Comparison of ENCODE assay signal across 8 cellular contexts in the genomic region with DNA sequence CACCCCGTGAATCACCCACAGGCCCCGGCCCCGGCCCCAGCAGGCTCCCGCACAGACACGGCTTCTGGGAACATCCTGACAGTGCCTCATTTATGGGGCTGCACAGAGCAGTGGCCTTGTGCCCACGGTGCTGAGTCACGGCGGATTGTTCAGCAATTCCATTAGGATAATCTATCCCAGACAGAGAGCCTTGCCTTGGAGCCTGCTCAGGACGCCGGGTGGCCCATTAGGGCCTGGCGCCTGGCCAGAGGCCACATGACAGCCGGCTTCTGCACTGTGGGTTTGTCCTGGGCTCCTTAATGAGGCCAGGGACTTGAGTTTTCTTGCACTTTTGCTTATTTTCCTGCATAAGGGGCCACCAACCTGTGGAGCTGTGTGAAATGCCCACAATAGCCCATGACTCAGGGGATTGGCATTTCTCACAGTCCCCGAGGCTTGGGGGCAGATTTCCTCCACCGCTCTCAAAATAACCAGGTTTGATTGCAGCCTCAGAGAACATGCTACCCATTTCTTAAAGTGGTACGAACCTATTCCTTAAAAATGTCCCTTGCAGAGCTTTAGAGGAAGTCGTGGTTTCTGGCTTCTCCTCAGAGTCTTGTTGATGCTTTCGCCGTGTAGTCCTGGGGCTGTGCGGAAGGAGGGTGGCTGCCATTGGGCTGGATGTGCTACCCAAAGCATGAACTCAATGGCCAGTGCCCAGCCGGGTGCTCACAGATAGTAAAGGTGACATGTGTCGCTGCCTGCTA. TPM values are rescaled to one million over a fixed set of nuclear protein-coding genes. Genes with fewer than 3 reads are reported as not detected.
DNase-seq lines count a peak whose midpoint lies in the region; ATAC-seq and TF ChIP-seq lines count a peak whose summit lies in the region.

No MANE protein-coding gene starts in this region.

- H3K36me3 ChIP-seq in duodenal mucosa (ENCODE audit: control insufficient read depth in 1 of 2, insufficient read depth in 2 of 2, low read length in 2 of 2) (peaks cover 0 to under 1% of the 10 kb centered on the region in 2 donors), lower lobe of right lung (no peaks in the 10 kb centered on the region), tibial artery (peaks cover 14 to 27% (median 24%) of the 10 kb centered on the region in 3 donors)

- H3K9me3 ChIP-seq in duodenal mucosa (ENCODE audit: control insufficient read depth in 1 of 2, low read length in 2 of 2) (no peaks in the 10 kb centered on the region), lower lobe of right lung (no peaks in the 10 kb centered on the region), tibial artery (no peaks in the 10 kb centered on the region)

- TF ChIP-seq CTCF in lower lobe of right lung (IDR thresholded peaks at IDR 0.05) (no peak), tibial artery (IDR thresholded peaks at IDR 0.05) (no peak)

- H3K4me1 ChIP-seq in duodenal mucosa (ENCODE audit: control insufficient read depth in 1 of 2, insufficient read depth in 2 of 2, low read length in 2 of 2), result peaks cover 18 to 20% of the 10 kb centered on the region in 2 donors
- H3K4me1 ChIP-seq in lower lobe of right lung, result peaks cover 22% of the 10 kb centered on the region
- peaks cover 0 to 77% (median 54%) of the 10 kb centered on the region in 4 donors for H3K4me1 ChIP-seq in tibial artery

- H3K27ac ChIP-seq in duodenal mucosa (ENCODE audit: low read depth, low read length), result peak overlapping the region; percentile 26
- H3K27ac ChIP-seq in lower lobe of right lung, result peak overlapping the region; percentile 73
- H3K27ac ChIP-seq in tibial artery, result peak overlapping the region; percentile 77 to 92

- DNase-seq in NCI-H748 (lab: John Stamatoyannopoulos, UW; ENCODE audit: unreplicated experiment) (peak; percentile 52), NCI-H748 treated with DMSO at 0.1 percent for 48 hours (lab: John Stamatoyannopoulos, UW) (no peak), lower lobe of right lung (peak; percentile 69), tibial artery (peak; percentile 87 to 95), T-helper 9 cell (no peak)

- no peak overlapping the region for H3K9ac ChIP-seq in duodenal mucosa (ENCODE audit: low read depth in 1 of 2, low read length in 2 of 2)

- intact Hi-C loops in lower lobe of right lung (cut with DNase I) (no loop called here), tibial artery (cut with DNase I; ENCODE audit: low total_unique reads) (loop anchor here (5.0 kb wide), 1 partner anchor 43 kb away; no protein-coding TSS in a partner anchor)

- H3K27me3 ChIP-seq in duodenal mucosa (ENCODE audit: control insufficient read depth in 1 of 2, insufficient read depth in 2 of 2, low read length in 2 of 2) (no peaks in the 10 kb centered on the region), lower lobe of right lung (ENCODE audit: low read depth) (no peaks in the 10 kb centered on the region), tibial artery (no peaks in the 10 kb centered on the region)

- peak; percentile 82 to 86 for ATAC-seq in lower lobe of right lung
- ATAC-seq in HG03457 (IDR thresholded peaks at IDR 0.05; ENCODE audit: unreplicated experiment), result no peak

- peak overlapping the region; percentile 2 to 40 for H3K4me3 ChIP-seq in duodenal mucosa (ENCODE audit: low read depth in 1 of 2, low read length in 2 of 2)
- peak overlapping the region; percentile 21 for H3K4me3 ChIP-seq in lower lobe of right lung
- peak overlapping the region; percentile 35 to 43 for H3K4me3 ChIP-seq in tibial artery

TF ChIP-seq in PFSK-1, 5 proteins besides CTCF, POLR2A, EP300 and RAD21:
- TF ChIP-seq, protein P1, sequence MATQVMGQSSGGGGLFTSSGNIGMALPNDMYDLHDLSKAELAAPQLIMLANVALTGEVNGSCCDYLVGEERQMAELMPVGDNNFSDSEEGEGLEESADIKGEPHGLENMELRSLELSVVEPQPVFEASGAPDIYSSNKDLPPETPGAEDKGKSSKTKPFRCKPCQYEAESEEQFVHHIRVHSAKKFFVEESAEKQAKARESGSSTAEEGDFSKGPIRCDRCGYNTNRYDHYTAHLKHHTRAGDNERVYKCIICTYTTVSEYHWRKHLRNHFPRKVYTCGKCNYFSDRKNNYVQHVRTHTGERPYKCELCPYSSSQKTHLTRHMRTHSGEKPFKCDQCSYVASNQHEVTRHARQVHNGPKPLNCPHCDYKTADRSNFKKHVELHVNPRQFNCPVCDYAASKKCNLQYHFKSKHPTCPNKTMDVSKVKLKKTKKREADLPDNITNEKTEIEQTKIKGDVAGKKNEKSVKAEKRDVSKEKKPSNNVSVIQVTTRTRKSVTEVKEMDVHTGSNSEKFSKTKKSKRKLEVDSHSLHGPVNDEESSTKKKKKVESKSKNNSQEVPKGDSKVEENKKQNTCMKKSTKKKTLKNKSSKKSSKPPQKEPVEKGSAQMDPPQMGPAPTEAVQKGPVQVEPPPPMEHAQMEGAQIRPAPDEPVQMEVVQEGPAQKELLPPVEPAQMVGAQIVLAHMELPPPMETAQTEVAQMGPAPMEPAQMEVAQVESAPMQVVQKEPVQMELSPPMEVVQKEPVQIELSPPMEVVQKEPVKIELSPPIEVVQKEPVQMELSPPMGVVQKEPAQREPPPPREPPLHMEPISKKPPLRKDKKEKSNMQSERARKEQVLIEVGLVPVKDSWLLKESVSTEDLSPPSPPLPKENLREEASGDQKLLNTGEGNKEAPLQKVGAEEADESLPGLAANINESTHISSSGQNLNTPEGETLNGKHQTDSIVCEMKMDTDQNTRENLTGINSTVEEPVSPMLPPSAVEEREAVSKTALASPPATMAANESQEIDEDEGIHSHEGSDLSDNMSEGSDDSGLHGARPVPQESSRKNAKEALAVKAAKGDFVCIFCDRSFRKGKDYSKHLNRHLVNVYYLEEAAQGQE (IDR thresholded peaks at IDR 0.05; ENCODE audit: insufficient read depth in 1 of 2, low read depth in 2 of 2, low read length in 2 of 2), result peak in 1 of 2 experiments; percentile 73; a peak in 2 of 4 replicates
- TF ChIP-seq TAF1 (IDR thresholded peaks at IDR 0.05; ENCODE audit: borderline replicate concordance, insufficient read depth, low read length) (no peak), FOXP2 (optimal IDR thresholded peaks at IDR 0.05; ENCODE audit: borderline replicate concordance, extremely low read depth, extremely low read length, insufficient read depth) (peak; percentile 30), SIN3A (IDR thresholded peaks at IDR 0.05; ENCODE audit: borderline replicate concordance, insufficient read depth, low read length) (peak; percentile 33; the same call in 1 of the 2 replicates), POLR2AphosphoS5 (IDR thresholded peaks at IDR 0.05; ENCODE audit: low read depth, low read length) (peak; percentile 43; the same call in 1 of the 2 replicates)

RNA-seq across cellular contexts. Expression of a gene that starts 19.0 kb away (rescaled TPM):
- polyA plus RNA-seq in PFSK-1 (2012; ENCODE audit: insufficient read length, low read depth), result 18.3 TPM
- 26.8 TPM for total RNA-seq in lower lobe of right lung

Comparison
In these comparisons a context has a peak if more than half of its experiments do, and no peak if none do; other contexts are left out.
1. DNase-seq: peak in NCI-H748 (single experiment), lower lobe of right lung (single experiment) and tibial artery (2 of 2); none in NCI-H748 treated with DMSO at 0.1 percent for 48 hours (single experiment) and T-helper 9 cell (single experiment).
2. H3K27ac ChIP-seq: peak in every context shown above with its lines; median percentile 84 in tibial artery; 73 in lower lobe of right lung; 26 in duodenal mucosa.
3. Peak in every context shown above with its lines, with median percentiles within 50 percentile points of each other: H3K4me3 ChIP-seq.